In the genomic region with DNA sequence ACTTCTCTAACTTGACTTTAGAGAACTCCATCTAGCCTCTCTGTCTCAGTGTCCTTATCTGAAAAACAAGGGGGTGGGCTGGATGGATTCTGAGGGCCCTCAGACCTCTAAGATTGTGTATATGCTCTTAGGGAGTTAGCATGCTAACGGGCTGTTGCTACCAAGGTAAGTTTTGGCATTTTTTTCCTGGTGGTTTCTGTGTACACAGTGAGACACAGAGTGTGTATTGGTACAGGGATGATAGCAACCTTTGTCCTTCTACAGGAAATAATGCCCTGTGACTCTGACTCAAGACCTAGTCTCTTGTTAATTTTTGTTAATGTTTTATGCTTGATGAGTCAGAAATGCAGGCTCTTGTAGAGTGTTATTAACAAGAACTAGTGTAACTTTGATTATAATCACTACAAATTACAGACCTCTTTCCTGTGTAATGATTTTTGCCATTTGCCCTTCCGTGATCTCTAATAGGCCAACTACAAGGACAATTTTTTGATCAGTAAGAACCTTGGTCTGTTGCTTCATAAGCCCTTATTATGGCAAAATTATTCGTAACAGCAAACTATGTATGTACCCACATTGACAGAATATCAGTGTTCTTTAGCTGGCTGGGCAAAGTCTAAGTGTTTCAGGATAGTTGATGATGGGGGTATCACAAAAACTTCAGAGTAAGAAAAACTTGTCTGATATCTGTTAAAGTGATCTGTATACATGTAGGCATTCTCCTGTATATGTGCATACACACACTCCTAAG, we compare ENCODE assay signal across 10 cellular contexts.
DNase-seq lines count a peak whose midpoint lies in the region; ATAC-seq lines count a peak whose summit lies in the region.
"Had no signal": no experiment of that assay in that cellular context is flagged by ENCODE, and none has a peak within 500 bp of the region (broad histone marks: within the 10 kb centered on the region; RNA-seq: fewer than 3 reads in every experiment).

No MANE protein-coding gene starts in this region.

- no peak overlapping the region for H3K4me3 ChIP-seq in muscle layer of duodenum (ENCODE audit: low read depth in 1 of 2, low read length in 2 of 2)

- H3K27me3 ChIP-seq in muscle layer of duodenum (ENCODE audit: low read depth, low read length) = no peaks in the 10 kb centered on the region

- peaks cover 10 to 31% of the 10 kb centered on the region in 2 donors for H3K4me1 ChIP-seq in muscle layer of duodenum (ENCODE audit: control insufficient read depth in 1 of 2, insufficient read depth in 2 of 2, low read length in 2 of 2)

- ATAC-seq in GM18870 (IDR thresholded peaks at IDR 0.05; ENCODE audit: unreplicated experiment) = peak; percentile 75
- peak; percentile 66 for ATAC-seq in HG02938 (IDR thresholded peaks at IDR 0.05; ENCODE audit: unreplicated experiment)
- no peak for ATAC-seq in GM21360 (IDR thresholded peaks at IDR 0.05; ENCODE audit: unreplicated experiment)

- H3K36me3 ChIP-seq in muscle layer of duodenum (ENCODE audit: control insufficient read depth in 1 of 2, insufficient read depth in 2 of 2, low read length in 2 of 2) = no peaks in the 10 kb centered on the region

- peak overlapping the region; percentile 56 for H3K27ac ChIP-seq in muscle layer of duodenum (ENCODE audit: low read length)

- no peaks in the 10 kb centered on the region for H3K9me3 ChIP-seq in muscle layer of duodenum (ENCODE audit: control insufficient read depth in 1 of 2, low read length in 2 of 2)

- DNase-seq in astrocyte of the hippocampus (ENCODE audit: low read depth, low spot score) (peak; percentile 40), NCI-H82 treated with DMSO at 0.1 percent for 48 hours (lab: John Stamatoyannopoulos, UW; ENCODE audit: unreplicated experiment) (no peak), NCI-H1417 (lab: John Stamatoyannopoulos, UW) (no peak), putamen (ENCODE audit: low spot score) (no peak)
- DNase-seq: activated CD4-positive, alpha-beta T cell treated with anti-CD3 and anti-CD28 coated beads, Interleukin-2, amount 50 U/mL, for 1 hour; NCI-H1436 had no signal
